In the genomic region with DNA sequence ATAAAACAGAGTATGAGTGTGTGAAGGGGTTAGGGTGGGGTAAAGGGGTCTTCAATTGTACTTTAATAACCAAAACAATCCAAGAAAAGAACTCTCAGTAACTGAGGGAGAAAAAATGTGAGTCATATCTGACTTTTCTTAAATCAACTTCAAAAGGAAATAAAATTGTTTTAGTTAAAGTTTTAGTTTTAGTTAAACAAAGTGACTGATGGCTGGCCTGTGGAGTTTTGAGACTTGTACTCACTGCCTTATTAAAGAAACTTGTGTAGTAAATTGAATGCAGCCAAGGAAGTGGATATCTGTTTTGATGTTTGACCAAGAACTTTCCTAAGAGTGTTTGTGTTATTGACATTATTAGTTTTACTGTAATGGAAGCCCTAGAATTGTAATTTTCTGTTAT, we compare ENCODE assay signal across 24 cellular contexts.
"Had no signal": no experiment of that assay in that cellular context is flagged by ENCODE, and none has a peak within 500 bp of the region (broad histone marks: within the 10 kb centered on the region; RNA-seq: fewer than 3 reads in every experiment).

No MANE protein-coding gene starts in this region.

- H3K27me3 ChIP-seq: adrenal gland, body of pancreas, breast epithelium, MG63, SJCRH30 had no signal

- H3K9ac ChIP-seq: SK-N-SH had no signal

- H3K9me3 ChIP-seq: adrenal gland, body of pancreas, breast epithelium, MG63, SJCRH30, SK-N-SH had no signal

- H3K36me3 ChIP-seq: adrenal gland, breast epithelium, MG63, SJCRH30 had no signal

- H3K4me3 ChIP-seq: adrenal gland, body of pancreas, breast epithelium, MG63, SJCRH30 had no signal

- H3K27ac ChIP-seq: adrenal gland, body of pancreas, breast epithelium, SJCRH30 had no signal

- DNase-seq: activated CD4-positive, alpha-beta T cell treated with anti-CD3 and anti-CD28 coated beads, Interleukin-2, amount 10 ng/mL, durations not matched to agents 24 days and 14 days; activated CD4-positive, alpha-beta T cell treated with anti-CD3 and anti-CD28 coated beads, Interleukin-2, amount 50 U/mL, for 4 hours; activated CD8-positive, alpha-beta T cell treated with anti-CD3 and anti-CD28 coated beads for 36 hours; activated gamma-delta T cell; activated naive CD4-positive, alpha-beta T cell treated with Interleukin-2 at 50 U/mL for 16 hours; activated T-cell treated with anti-CD3 and anti-CD28 coated beads, Interleukin-2, amount 50 U/mL, for 24 hours; adrenal gland; anterior cingulate cortex; body of pancreas; Kasumi-1; KG1; NCI-H1048; NCI-H1436 treated with DMSO at 0.1 percent for 48 hours; NCI-H187 treated with DMSO at 0.1 percent for 48 hours; NCI-H2081 treated with DMSO at 0.1 percent for 48 hours; NCI-H345; NCI-H524 treated with DMSO at 0.1 percent for 48 hours; SHP77; SJCRH30; SK-N-SH had no signal

- H3K4me2 ChIP-seq: SK-N-SH had no signal

- H3K4me1 ChIP-seq: adrenal gland, body of pancreas, breast epithelium, SJCRH30 had no signal

- ATAC-seq: activated CD8-positive, alpha-beta T cell treated with anti-CD3 and anti-CD28 coated beads for 36 hours; activated naive CD4-positive, alpha-beta T cell treated with anti-CD3 and anti-CD28 coated beads, Interleukin-2, amount 50 U/mL, for 72 hours; body of pancreas; Panc1 had no signal
